Comparison of ENCODE assay signal across 8 cellular contexts in genomic region chr3:49120096-49120437, GRCh38. TPM values are rescaled to one million over a fixed set of nuclear protein-coding genes. Genes with fewer than 3 reads are reported as not detected.
A peak's percentile ranks its signal among the peaks of the same experiment; 100 is the strongest.
DNase-seq lines count a peak whose midpoint lies in the region; ATAC-seq and TF ChIP-seq lines count a peak whose summit lies in the region.

No MANE protein-coding gene starts in this region.

- no peaks in the 10 kb centered on the region for H3K27me3 ChIP-seq in BE2C

- H3K27ac Mint-ChIP-seq in activated naive CD8-positive, alpha-beta T cell treated with anti-CD3 and anti-CD28 coated beads, Interleukin-2, amount 50 U/mL, for 24 hours, result peak overlapping the region; percentile 88
- H3K27ac Mint-ChIP-seq in stimulated activated naive CD8-positive, alpha-beta T cell treated with anti-CD3 and anti-CD28 coated beads, Interleukin-15, amount 100 ng/mL, for 72 hours, result peak overlapping the region; percentile 83 to 89

- H3K4me1 ChIP-seq in BE2C, result no peaks in the 10 kb centered on the region

- DNase-seq in BE2C (no peak), T-helper 9 cell (no peak)
- no peak for DNase-seq in activated naive CD8-positive, alpha-beta T cell treated with anti-CD3 and anti-CD28 coated beads, Interleukin-2, amount 50 U/mL, for 24 hours
- no peak for DNase-seq in stimulated activated naive CD8-positive, alpha-beta T cell treated with anti-CD3 and anti-CD28 coated beads, Interleukin-15, amount 100 ng/mL, for 72 hours
- no peak for DNase-seq in NK-92 treated with Interleukin-12 subunit alpha and Interleukin-12 subunit beta, amount 100 ng/mL, for 24 hours (lab: John Stamatoyannopoulos, UW)

- peaks cover 27% of the 10 kb centered on the region for H3K36me3 Mint-ChIP-seq in activated naive CD8-positive, alpha-beta T cell treated with anti-CD3 and anti-CD28 coated beads, Interleukin-2, amount 50 U/mL, for 24 hours (ENCODE audit: low read depth)

- no peaks in the 10 kb centered on the region for H3K9me3 ChIP-seq in BE2C

- H3K9me3 Mint-ChIP-seq in activated naive CD8-positive, alpha-beta T cell treated with anti-CD3 and anti-CD28 coated beads, Interleukin-2, amount 50 U/mL, for 24 hours, result no peaks in the 10 kb centered on the region
- H3K9me3 Mint-ChIP-seq in stimulated activated naive CD8-positive, alpha-beta T cell treated with anti-CD3 and anti-CD28 coated beads, Interleukin-15, amount 100 ng/mL, for 72 hours, result no peaks in the 10 kb centered on the region

- peaks cover 14% of the 10 kb centered on the region for H3K36me3 ChIP-seq in BE2C

- TF ChIP-seq CTCF in BE2C (IDR thresholded peaks at IDR 0.05; ENCODE audit: low read depth, low read length), result no peak

- no peaks in the 10 kb centered on the region for H3K27me3 Mint-ChIP-seq in activated naive CD8-positive, alpha-beta T cell treated with anti-CD3 and anti-CD28 coated beads, Interleukin-2, amount 50 U/mL, for 24 hours
- no peaks in the 10 kb centered on the region for H3K27me3 Mint-ChIP-seq in stimulated activated naive CD8-positive, alpha-beta T cell treated with anti-CD3 and anti-CD28 coated beads, Interleukin-15, amount 100 ng/mL, for 72 hours

- H3K4me3 ChIP-seq in BE2C (ENCODE audit: low read depth, low read length) (peak overlapping the region; percentile 82), iPS-11a (ENCODE audit: low read depth, low read length) (peak overlapping the region; percentile 84)

- H3K4me1 Mint-ChIP-seq in activated naive CD8-positive, alpha-beta T cell treated with anti-CD3 and anti-CD28 coated beads, Interleukin-2, amount 50 U/mL, for 24 hours, result peaks cover 16% of the 10 kb centered on the region
- H3K4me1 Mint-ChIP-seq in stimulated activated naive CD8-positive, alpha-beta T cell treated with anti-CD3 and anti-CD28 coated beads, Interleukin-15, amount 100 ng/mL, for 72 hours, result peaks cover 36% of the 10 kb centered on the region

- H3K4me3 Mint-ChIP-seq in activated naive CD8-positive, alpha-beta T cell treated with anti-CD3 and anti-CD28 coated beads, Interleukin-2, amount 50 U/mL, for 24 hours, result peak overlapping the region; percentile 89
- peak overlapping the region; percentile 83 to 88 for H3K4me3 Mint-ChIP-seq in stimulated activated naive CD8-positive, alpha-beta T cell treated with anti-CD3 and anti-CD28 coated beads, Interleukin-15, amount 100 ng/mL, for 72 hours

- ATAC-seq in HG02840 (IDR thresholded peaks at IDR 0.05; ENCODE audit: low FRiP score, unreplicated experiment) (peak; percentile 2), GM19328 (IDR thresholded peaks at IDR 0.05; ENCODE audit: unreplicated experiment) (no peak)
- no peak for ATAC-seq in activated naive CD8-positive, alpha-beta T cell treated with anti-CD3 and anti-CD28 coated beads, Interleukin-2, amount 50 U/mL, for 24 hours
- peak; percentile 25 for ATAC-seq in stimulated activated naive CD8-positive, alpha-beta T cell treated with anti-CD3 and anti-CD28 coated beads, Interleukin-15, amount 100 ng/mL, for 72 hours

RNA-seq across cellular contexts. Expression of gene USP19, which starts 0.6 kb away (rescaled TPM):
- 53.2 TPM for polyA plus RNA-seq in BE2C (2012; ENCODE audit: insufficient read depth, insufficient read length, low read depth)

RNA-seq across cellular contexts. Expression of gene LAMB2, which starts 12.8 kb away (rescaled TPM):
- 104 TPM for polyA plus RNA-seq in BE2C (2012; ENCODE audit: insufficient read depth, insufficient read length, low read depth)

RNA-seq across cellular contexts. Expression of gene QARS1, which starts 15.5 kb away (rescaled TPM):
- polyA plus RNA-seq in BE2C (2012; ENCODE audit: insufficient read depth, insufficient read length, low read depth), result 142 TPM

RNA-seq across cellular contexts. Expression of gene QRICH1, which starts 26.2 kb away (rescaled TPM):
- 72.3 TPM for polyA plus RNA-seq in BE2C (2012; ENCODE audit: insufficient read depth, insufficient read length, low read depth)

RNA-seq across cellular contexts. Expression of gene CCDC71, which starts 46.1 kb away (rescaled TPM):
- 12.9 TPM for polyA plus RNA-seq in BE2C (2012; ENCODE audit: insufficient read depth, insufficient read length, low read depth)

Comparison
In these comparisons a context has a peak if more than half of its experiments do, and no peak if none do; other contexts are left out.
1. ATAC-seq: peak in HG02840 (single experiment) and stimulated activated naive CD8-positive, alpha-beta T cell treated with anti-CD3 and anti-CD28 coated beads, Interleukin-15, amount 100 ng/mL, for 72 hours (single experiment); none in activated naive CD8-positive, alpha-beta T cell treated with anti-CD3 and anti-CD28 coated beads, Interleukin-2, amount 50 U/mL, for 24 hours (single experiment) and GM19328 (single experiment).